Comparison of ENCODE assay signal across 1 cellular context in genomic region chr19:44212250-44212864, GRCh38.
TF ChIP-seq lines count a peak whose summit lies in the region.

Gene ZNF227 (plus strand): TSS chr19:44212532. CDS start chr19:44217793, 5,261 bp downstream.

TF ChIP-seq in HepG2, 621 proteins besides CTCF, POLR2A, EP300 and RAD21 (continued from another document and continues in another):
- TF ChIP-seq ZBTB40 (IDR thresholded peaks at IDR 0.05) (peak; percentile 75), ZBTB40 (CRISPR knock-in tag; IDR thresholded peaks at IDR 0.05) (peak; percentile 52), ZNF724P (CRISPR knock-in tag; IDR thresholded peaks at IDR 0.05; ENCODE audit: borderline replicate concordance) (no peak), KDM4B (CRISPR knock-in tag; IDR thresholded peaks at IDR 0.05) (peak; percentile 81; the same call in 1 of the 2 replicates), ATF1 (CRISPR knock-in tag; IDR thresholded peaks at IDR 0.05) (peak; percentile 59; the same call in 1 of the 2 replicates), YEATS2 (CRISPR knock-in tag; IDR thresholded peaks at IDR 0.05; ENCODE audit: borderline replicate concordance) (peak; percentile 59; the same call in 1 of the 2 replicates), ZNF142 (CRISPR knock-in tag; IDR thresholded peaks at IDR 0.05) (0 out of 2 replicates have a peak, but pooled peaks have one; percentile 7), ZNF136 (CRISPR knock-in tag; IDR thresholded peaks at IDR 0.05; ENCODE audit: low read depth) (no peak), ASH2L (IDR thresholded peaks at IDR 0.05; ENCODE audit: insufficient read length, low read depth, low read length) (peak; percentile 75), ZMYM4 (CRISPR knock-in tag; IDR thresholded peaks at IDR 0.05) (peak; percentile 30; the same call in 1 of the 2 replicates), NFE2L1 (CRISPR knock-in tag; IDR thresholded peaks at IDR 0.05; ENCODE audit: borderline replicate concordance) (no peak), KDM5B (CRISPR knock-in tag; IDR thresholded peaks at IDR 0.05; ENCODE audit: borderline replicate concordance) (peak; percentile 73; the same call in 1 of the 2 replicates), MIXL1 (CRISPR knock-in tag; IDR thresholded peaks at IDR 0.05) (peak; percentile 49; the same call in 1 of the 2 replicates), DNMT3B (CRISPR knock-in tag; conservative IDR thresholded peaks at IDR 0.05) (no peak; the same call in 1 of the 2 replicates), ZNF446 (CRISPR knock-in tag; IDR thresholded peaks at IDR 0.05) (no peak), BCL6 (CRISPR knock-in tag; IDR thresholded peaks at IDR 0.05) (0 out of 2 replicates have a peak, but pooled peaks have one; percentile 23), SMAD1 (CRISPR knock-in tag; IDR thresholded peaks at IDR 0.05; ENCODE audit: borderline replicate concordance, low read depth) (no peak), ZNF652 (CRISPR knock-in tag; IDR thresholded peaks at IDR 0.05; ENCODE audit: borderline replicate concordance, low read depth) (no peak), ZNF180 (CRISPR knock-in tag; IDR thresholded peaks at IDR 0.05; ENCODE audit: borderline replicate concordance, low read depth) (no peak), HDAC6 (IDR thresholded peaks at IDR 0.05; ENCODE audit: low read depth, low read length) (no peak), ZFP36L1 (CRISPR knock-in tag; IDR thresholded peaks at IDR 0.05) (peak; percentile 60; the same call in 1 of the 2 replicates), SRSF1 (optimal IDR thresholded peaks at IDR 0.05; ENCODE audit: low read depth, low read length) (peak; percentile 44), ZNF44 (CRISPR knock-in tag; IDR thresholded peaks at IDR 0.05) (peak; percentile 46; the same call in 1 of the 2 replicates), JUND (CRISPR knock-in tag; IDR thresholded peaks at IDR 0.05) (peak; percentile 78), KLF16 (CRISPR knock-in tag; IDR thresholded peaks at IDR 0.05) (0 out of 4 replicates have a peak, but pooled peaks of 1 of the 2 experiments have one; percentile 46), PHF5A (CRISPR knock-in tag; IDR thresholded peaks at IDR 0.05; ENCODE audit: low read depth, unreplicated experiment) (no peak), MEF2D (CRISPR knock-in tag; IDR thresholded peaks at IDR 0.05) (no peak), HOXA7 (CRISPR knock-in tag; IDR thresholded peaks at IDR 0.05) (no peak), ATRX (CRISPR knock-in tag; IDR thresholded peaks at IDR 0.05; ENCODE audit: borderline replicate concordance) (no peak), ERF (CRISPR knock-in tag; IDR thresholded peaks at IDR 0.05) (peak; percentile 55; the same call in 1 of the 2 replicates)
- TF ChIP-seq, protein P1, sequence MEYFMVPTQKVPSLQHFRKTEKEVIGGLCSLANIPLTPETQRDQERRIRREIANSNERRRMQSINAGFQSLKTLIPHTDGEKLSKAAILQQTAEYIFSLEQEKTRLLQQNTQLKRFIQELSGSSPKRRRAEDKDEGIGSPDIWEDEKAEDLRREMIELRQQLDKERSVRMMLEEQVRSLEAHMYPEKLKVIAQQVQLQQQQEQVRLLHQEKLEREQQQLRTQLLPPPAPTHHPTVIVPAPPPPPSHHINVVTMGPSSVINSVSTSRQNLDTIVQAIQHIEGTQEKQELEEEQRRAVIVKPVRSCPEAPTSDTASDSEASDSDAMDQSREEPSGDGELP (IDR thresholded peaks at IDR 0.05; ENCODE audit: borderline replicate concordance, low read depth) = peak; percentile 14; the same call in 1 of the 2 replicates
- TF ChIP-seq, protein P2, sequence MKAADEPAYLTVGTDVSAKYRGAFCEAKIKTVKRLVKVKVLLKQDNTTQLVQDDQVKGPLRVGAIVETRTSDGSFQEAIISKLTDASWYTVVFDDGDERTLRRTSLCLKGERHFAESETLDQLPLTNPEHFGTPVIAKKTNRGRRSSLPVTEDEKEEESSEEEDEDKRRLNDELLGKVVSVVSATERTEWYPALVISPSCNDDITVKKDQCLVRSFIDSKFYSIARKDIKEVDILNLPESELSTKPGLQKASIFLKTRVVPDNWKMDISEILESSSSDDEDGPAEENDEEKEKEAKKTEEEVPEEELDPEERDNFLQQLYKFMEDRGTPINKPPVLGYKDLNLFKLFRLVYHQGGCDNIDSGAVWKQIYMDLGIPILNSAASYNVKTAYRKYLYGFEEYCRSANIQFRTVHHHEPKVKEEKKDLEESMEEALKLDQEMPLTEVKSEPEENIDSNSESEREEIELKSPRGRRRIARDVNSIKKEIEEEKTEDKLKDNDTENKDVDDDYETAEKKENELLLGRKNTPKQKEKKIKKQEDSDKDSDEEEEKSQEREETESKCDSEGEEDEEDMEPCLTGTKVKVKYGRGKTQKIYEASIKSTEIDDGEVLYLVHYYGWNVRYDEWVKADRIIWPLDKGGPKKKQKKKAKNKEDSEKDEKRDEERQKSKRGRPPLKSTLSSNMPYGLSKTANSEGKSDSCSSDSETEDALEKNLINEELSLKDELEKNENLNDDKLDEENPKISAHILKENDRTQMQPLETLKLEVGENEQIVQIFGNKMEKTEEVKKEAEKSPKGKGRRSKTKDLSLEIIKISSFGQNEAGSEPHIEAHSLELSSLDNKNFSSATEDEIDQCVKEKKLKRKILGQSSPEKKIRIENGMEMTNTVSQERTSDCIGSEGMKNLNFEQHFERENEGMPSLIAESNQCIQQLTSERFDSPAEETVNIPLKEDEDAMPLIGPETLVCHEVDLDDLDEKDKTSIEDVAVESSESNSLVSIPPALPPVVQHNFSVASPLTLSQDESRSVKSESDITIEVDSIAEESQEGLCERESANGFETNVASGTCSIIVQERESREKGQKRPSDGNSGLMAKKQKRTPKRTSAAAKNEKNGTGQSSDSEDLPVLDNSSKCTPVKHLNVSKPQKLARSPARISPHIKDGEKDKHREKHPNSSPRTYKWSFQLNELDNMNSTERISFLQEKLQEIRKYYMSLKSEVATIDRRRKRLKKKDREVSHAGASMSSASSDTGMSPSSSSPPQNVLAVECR (CRISPR knock-in tag; IDR thresholded peaks at IDR 0.05; ENCODE audit: borderline replicate concordance) = peak; percentile 88; the same call in 1 of the 2 replicates
- TF ChIP-seq, protein P3, sequence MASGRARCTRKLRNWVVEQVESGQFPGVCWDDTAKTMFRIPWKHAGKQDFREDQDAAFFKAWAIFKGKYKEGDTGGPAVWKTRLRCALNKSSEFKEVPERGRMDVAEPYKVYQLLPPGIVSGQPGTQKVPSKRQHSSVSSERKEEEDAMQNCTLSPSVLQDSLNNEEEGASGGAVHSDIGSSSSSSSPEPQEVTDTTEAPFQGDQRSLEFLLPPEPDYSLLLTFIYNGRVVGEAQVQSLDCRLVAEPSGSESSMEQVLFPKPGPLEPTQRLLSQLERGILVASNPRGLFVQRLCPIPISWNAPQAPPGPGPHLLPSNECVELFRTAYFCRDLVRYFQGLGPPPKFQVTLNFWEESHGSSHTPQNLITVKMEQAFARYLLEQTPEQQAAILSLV (CRISPR knock-in tag; IDR thresholded peaks at IDR 0.05; ENCODE audit: borderline replicate concordance) = peak; percentile 65; the same call in 1 of the 2 replicates
- TF ChIP-seq, protein P4, sequence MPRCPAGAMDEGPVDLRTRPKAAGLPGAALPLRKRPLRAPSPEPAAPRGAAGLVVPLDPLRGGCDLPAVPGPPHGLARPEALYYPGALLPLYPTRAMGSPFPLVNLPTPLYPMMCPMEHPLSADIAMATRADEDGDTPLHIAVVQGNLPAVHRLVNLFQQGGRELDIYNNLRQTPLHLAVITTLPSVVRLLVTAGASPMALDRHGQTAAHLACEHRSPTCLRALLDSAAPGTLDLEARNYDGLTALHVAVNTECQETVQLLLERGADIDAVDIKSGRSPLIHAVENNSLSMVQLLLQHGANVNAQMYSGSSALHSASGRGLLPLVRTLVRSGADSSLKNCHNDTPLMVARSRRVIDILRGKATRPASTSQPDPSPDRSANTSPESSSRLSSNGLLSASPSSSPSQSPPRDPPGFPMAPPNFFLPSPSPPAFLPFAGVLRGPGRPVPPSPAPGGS (CRISPR knock-in tag; IDR thresholded peaks at IDR 0.05) = no peak
